8 cellular contexts compared by ENCODE assay signal in genomic region chr6:33375143-33375649, GRCh38. TPM values are rescaled to one million over a fixed set of nuclear protein-coding genes. Genes with fewer than 3 reads are reported as not detected.
A peak's percentile ranks its signal among the peaks of the same experiment; 100 is the strongest.
DNase-seq lines count a peak whose midpoint lies in the region; ATAC-seq and TF ChIP-seq lines count a peak whose summit lies in the region.

No MANE protein-coding gene starts in this region.

- no peaks in the 10 kb centered on the region for H3K27me3 Mint-ChIP-seq in Calu3 (ENCODE audit: unreplicated experiment)

- TF ChIP-seq CTCF in Calu3 (IDR thresholded peaks at IDR 0.05; ENCODE audit: unreplicated experiment) (no peak), PC-3 (conservative IDR thresholded peaks at IDR 0.05; ENCODE audit: low read depth, low read length) (no peak), fibroblast of lung (conservative IDR thresholded peaks at IDR 0.05 in 1 of 2, IDR thresholded peaks at IDR 0.05 in 1 of 2; ENCODE audit: low read depth in 1 of 2, low read length in 2 of 2) (no peak)

- peak; percentile 78 for DNase-seq in Calu3
- DNase-seq in PC-3, result peak; percentile 70
- DNase-seq in fibroblast of lung (ENCODE audit: low read depth in 2 of 2), result peak; percentile 81 to 94
- DNase-seq in posterior vena cava (ENCODE audit: low spot score), result peak; percentile 82
- no peak for DNase-seq in NCI-H345 (lab: John Stamatoyannopoulos, UW)
- DNase-seq in NK-92 (lab: John Stamatoyannopoulos, UW; ENCODE audit: unreplicated experiment), result no peak
- no peak for DNase-seq in Karpas-422
- DNase-seq in D341Med (ENCODE audit: low spot score), result no peak

- H3K36me3 ChIP-seq in PC-3 (ENCODE audit: low read depth, low read length), result no peaks in the 10 kb centered on the region
- H3K36me3 ChIP-seq in fibroblast of lung (ENCODE audit: control insufficient read depth, insufficient read depth, low read length), result no peaks in the 10 kb centered on the region
- no peaks in the 10 kb centered on the region for H3K36me3 ChIP-seq in Karpas-422 (ENCODE audit: insufficient read depth, low read length)

- H3K27me3 ChIP-seq in PC-3 (ENCODE audit: low read length) (no peaks in the 10 kb centered on the region), fibroblast of lung (ENCODE audit: control insufficient read depth, insufficient read depth, low read length) (no peaks in the 10 kb centered on the region), Karpas-422 (ENCODE audit: low read length) (no peaks in the 10 kb centered on the region)

- H3K9me2 ChIP-seq in PC-3 (replicated peaks; ENCODE audit: low read length), result no peaks in the 10 kb centered on the region
- no peaks in the 10 kb centered on the region for H3K9me2 ChIP-seq in Karpas-422 (replicated peaks; ENCODE audit: insufficient read depth, low read length)

- peaks cover 8% of the 10 kb centered on the region; the same call in 1 of the 2 replicates for H3K4me1 ChIP-seq in PC-3 (ENCODE audit: insufficient read depth, low read length)
- peaks cover 8% of the 10 kb centered on the region for H3K4me1 ChIP-seq in fibroblast of lung (ENCODE audit: control insufficient read depth, extremely low read depth, insufficient read depth, low read length)
- H3K4me1 ChIP-seq in Karpas-422 (ENCODE audit: low read length), result no peaks in the 10 kb centered on the region

- POLR2A ChIA-PET in PC-3 (lab: Charles Lee; ENCODE audit: unreplicated experiment), result interaction anchor here (0.6 kb wide), 1 partner anchor 52 kb away, joined by 4 read pairs; no protein-coding TSS in a partner anchor

- BruUV-seq in Calu3 (replicated peaks; lab: Mats Ljungman, UMichigan), result no TSS peak
- no TSS peak for BruUV-seq in PC-3 (replicated peaks; lab: Mats Ljungman, UMichigan)

- H3K79me2 ChIP-seq in PC-3 (ENCODE audit: low read length) (no peaks in the 10 kb centered on the region), fibroblast of lung (ENCODE audit: control insufficient read depth, insufficient read depth, low read length) (no peaks in the 10 kb centered on the region), Karpas-422 (ENCODE audit: low read length) (no peaks in the 10 kb centered on the region)

- H2AFZ ChIP-seq in PC-3 (ENCODE audit: low read length) (peak overlapping the region; percentile 41), fibroblast of lung (ENCODE audit: low read length) (no peak overlapping the region), Karpas-422 (ENCODE audit: low read length) (no peak overlapping the region)

- H3K9me3 ChIP-seq in PC-3 (ENCODE audit: low read length) (no peaks in the 10 kb centered on the region), fibroblast of lung (ENCODE audit: control insufficient read depth, insufficient read depth, low read depth, low read length) (no peaks in the 10 kb centered on the region), Karpas-422 (ENCODE audit: low read length) (no peaks in the 10 kb centered on the region)

- H3K9ac ChIP-seq in PC-3 (ENCODE audit: low read length), result no peak overlapping the region
- no peak overlapping the region for H3K9ac ChIP-seq in fibroblast of lung (ENCODE audit: insufficient read depth, low read length)
- H3K9ac ChIP-seq in Karpas-422 (ENCODE audit: low read length), result no peak overlapping the region

- H4K20me1 ChIP-seq in PC-3 (ENCODE audit: low read length) (no peaks in the 10 kb centered on the region), fibroblast of lung (ENCODE audit: control insufficient read depth, extremely low read depth, insufficient read depth, low read length) (no peaks in the 10 kb centered on the region), Karpas-422 (ENCODE audit: insufficient read depth, low read depth, low read length) (no peaks in the 10 kb centered on the region)

- H3K4me2 ChIP-seq in PC-3 (ENCODE audit: low read length) (peak overlapping the region; percentile 57; the same call in 1 of the 2 replicates), fibroblast of lung (ENCODE audit: extremely low read depth, insufficient read depth, low read length) (peak overlapping the region; percentile 56), Karpas-422 (ENCODE audit: low read depth, low read length, poor library complexity, severe bottlenecking) (no peak overlapping the region)

- no peak overlapping the region for H3K27ac Mint-ChIP-seq in Calu3 (ENCODE audit: unreplicated experiment)

- H3K9me3 Mint-ChIP-seq in Calu3 (ENCODE audit: low read depth, unreplicated experiment), result no peaks in the 10 kb centered on the region

- H3K27ac ChIP-seq in PC-3 (ENCODE audit: low read length), result no peak overlapping the region
- H3K27ac ChIP-seq in fibroblast of lung (ENCODE audit: insufficient read depth, low read length), result peak overlapping the region; percentile 32
- no peak overlapping the region for H3K27ac ChIP-seq in Karpas-422 (ENCODE audit: low read length)

- no peak overlapping the region for H3K4me3 Mint-ChIP-seq in Calu3 (ENCODE audit: low read depth, unreplicated experiment)

- no peaks in the 10 kb centered on the region for H3F3A ChIP-seq in PC-3 (ENCODE audit: low read length, unreplicated experiment)

- ATAC-seq in PC-3, result peak; percentile 56

- intact Hi-C loops in Calu3 (cut with micrococcal nuclease; ENCODE audit: unreplicated experiment), result no loop called here
- intact Hi-C loops in PC-3 (cut with micrococcal nuclease), result no loop called here
- intact Hi-C loops in posterior vena cava (cut with DNase I), result loop anchor here in 1 of 2 donors (5.0 kb wide), 1 partner anchor 1858 kb away; no protein-coding TSS in a partner anchor

- CTCF ChIA-PET in Calu3 (lab: Charles Lee), result interaction anchor here (0.6 to 1.6 kb wide), 7 partner anchors 9 to 1362 kb away, joined by 3 to 7 read pairs (median 4); no protein-coding TSS in a partner anchor
- CTCF ChIA-PET in PC-3 (lab: Charles Lee), result interaction anchor here (0.6 to 1.1 kb wide), 3 partner anchors 9 to 39 kb away, joined by 3 to 5 read pairs (median 4); no protein-coding TSS in a partner anchor

- H3K36me3 Mint-ChIP-seq in Calu3 (ENCODE audit: insufficient read depth, unreplicated experiment), result no peaks in the 10 kb centered on the region

- H3K4me3 ChIP-seq in PC-3 (ENCODE audit: low read length), result no peak overlapping the region
- no peak overlapping the region for H3K4me3 ChIP-seq in fibroblast of lung (replicated peaks in 1 of 4; ENCODE audit: control extremely low read depth in 1 of 4, insufficient read depth in 1 of 4, low read depth in 3 of 4, low read length in 4 of 4)
- H3K4me3 ChIP-seq in Karpas-422 (ENCODE audit: low read length), result no peak overlapping the region

- H3K4me1 Mint-ChIP-seq in Calu3 (ENCODE audit: low read depth, unreplicated experiment), result peaks cover 26% of the 10 kb centered on the region

RNA-seq across cellular contexts. Expression of gene KIFC1, which starts 16.4 kb away (rescaled TPM):
- total RNA-seq in Calu3 (2022), result 105 and 140 TPM in 2 replicates
- total RNA-seq in PC-3 (2014; rRNA removed), result 60.6 and 66.7 TPM in 2 replicates
- 0.51 and 5.3 TPM in 2 replicates for total RNA-seq in fibroblast of lung
- 8.0 and 36.6 TPM in 2 replicates for polyA plus RNA-seq in fibroblast of lung
- polyA plus RNA-seq in fibroblast of lung (2012), result 7.5 and 33.4 TPM in 2 replicates
- polyA minus RNA-seq in fibroblast of lung (ENCODE audit: low replicate concordance), result 6.1 and 27.2 TPM in 2 replicates
- total RNA-seq in posterior vena cava, result 1 to 10 TPM in 1 of 2 donors, under 1 TPM in 1; 0.29 to 1.0 TPM
- total RNA-seq in Karpas-422 (2014; rRNA removed; shearing (Covaris generic); ENCODE audit: low replicate concordance), result 37.8 and 42.8 TPM in 2 replicates

RNA-seq across cellular contexts. Expression of gene PHF1, which starts 35.6 kb away (rescaled TPM):
- total RNA-seq in Calu3 (2022), result 62.4 and 68.3 TPM in 2 replicates
- total RNA-seq in PC-3 (2014; rRNA removed), result 36.6 and 40.3 TPM in 2 replicates
- total RNA-seq in fibroblast of lung, result 24.4 and 28.9 TPM in 2 replicates
- 29.6 and 32.9 TPM in 2 replicates for polyA plus RNA-seq in fibroblast of lung
- polyA plus RNA-seq in fibroblast of lung (2012), result 33.7 and 33.9 TPM in 2 replicates
- polyA minus RNA-seq in fibroblast of lung (ENCODE audit: low replicate concordance), result 47.0 and 75.3 TPM in 2 replicates
- 10 to 100 TPM; 46.3 to 67.6 TPM for total RNA-seq in posterior vena cava
- 32.6 and 66.6 TPM in 2 replicates for total RNA-seq in Karpas-422 (2014; rRNA removed; shearing (Covaris generic); ENCODE audit: low replicate concordance)

RNA-seq across cellular contexts. Expression of gene CUTA, which starts 42.7 kb away (rescaled TPM):
- total RNA-seq in Calu3 (2022), result 170 and 172 TPM in 2 replicates
- total RNA-seq in PC-3 (2014; rRNA removed), result 227 and 242 TPM in 2 replicates
- 105 and 127 TPM in 2 replicates for total RNA-seq in fibroblast of lung
- 264 and 347 TPM in 2 replicates for polyA plus RNA-seq in fibroblast of lung
- 404 and 504 TPM in 2 replicates for polyA plus RNA-seq in fibroblast of lung (2012)
- polyA minus RNA-seq in fibroblast of lung (ENCODE audit: low replicate concordance), result 203 and 241 TPM in 2 replicates
- 100 to 1,000 TPM; 107 to 110 TPM for total RNA-seq in posterior vena cava
- total RNA-seq in Karpas-422 (2014; rRNA removed; shearing (Covaris generic); ENCODE audit: low replicate concordance), result 223 and 260 TPM in 2 replicates

RNA-seq across cellular contexts. Expression of gene SYNGAP1, which starts 44.7 kb away (rescaled TPM):
- 18.8 and 24.9 TPM in 2 replicates for total RNA-seq in Calu3 (2022)
- total RNA-seq in PC-3 (2014; rRNA removed), result 1.9 and 2.9 TPM in 2 replicates
- 4.6 and 7.3 TPM in 2 replicates for total RNA-seq in fibroblast of lung
- 3.6 and 5.9 TPM in 2 replicates for polyA plus RNA-seq in fibroblast of lung
- 13.7 and 14.9 TPM in 2 replicates for polyA plus RNA-seq in fibroblast of lung (2012)
- 8.8 and 12.5 TPM in 2 replicates for polyA minus RNA-seq in fibroblast of lung (ENCODE audit: low replicate concordance)
- total RNA-seq in posterior vena cava, result 10 to 100 TPM; 15.4 to 19.3 TPM
- total RNA-seq in Karpas-422 (2014; rRNA removed; shearing (Covaris generic); ENCODE audit: low replicate concordance), result 16.3 and 16.7 TPM in 2 replicates

RNA-seq across cellular contexts. Expression of gene DAXX, which starts 52.4 kb away (rescaled TPM):
- total RNA-seq in Calu3 (2022) (86.3 and 86.6 TPM in 2 replicates), PC-3 (2014; rRNA removed) (35.1 and 40.3 TPM in 2 replicates), fibroblast of lung (32.4 and 66.4 TPM in 2 replicates), posterior vena cava (10 to 100 TPM; 30.3 to 42.3 TPM)
- 32.4 and 58.4 TPM in 2 replicates for polyA plus RNA-seq in fibroblast of lung
- polyA plus RNA-seq in fibroblast of lung (2012), result 39.0 and 69.8 TPM in 2 replicates
- 90.0 and 108 TPM in 2 replicates for polyA minus RNA-seq in fibroblast of lung (ENCODE audit: low replicate concordance)
- 45.8 and 55.6 TPM in 2 replicates for total RNA-seq in Karpas-422 (2014; rRNA removed; shearing (Covaris generic); ENCODE audit: low replicate concordance)

Comparison
In these comparisons a context has a peak if more than half of its experiments do, and no peak if none do; other contexts are left out.
1. DNase-seq: peak in Calu3 (single experiment), PC-3 (single experiment), fibroblast of lung (2 of 2) and posterior vena cava (single experiment); none in NCI-H345 (single experiment), NK-92 (single experiment), Karpas-422 (single experiment) and D341Med (single experiment).